8 cellular contexts compared by ENCODE assay signal in the genomic region with DNA sequence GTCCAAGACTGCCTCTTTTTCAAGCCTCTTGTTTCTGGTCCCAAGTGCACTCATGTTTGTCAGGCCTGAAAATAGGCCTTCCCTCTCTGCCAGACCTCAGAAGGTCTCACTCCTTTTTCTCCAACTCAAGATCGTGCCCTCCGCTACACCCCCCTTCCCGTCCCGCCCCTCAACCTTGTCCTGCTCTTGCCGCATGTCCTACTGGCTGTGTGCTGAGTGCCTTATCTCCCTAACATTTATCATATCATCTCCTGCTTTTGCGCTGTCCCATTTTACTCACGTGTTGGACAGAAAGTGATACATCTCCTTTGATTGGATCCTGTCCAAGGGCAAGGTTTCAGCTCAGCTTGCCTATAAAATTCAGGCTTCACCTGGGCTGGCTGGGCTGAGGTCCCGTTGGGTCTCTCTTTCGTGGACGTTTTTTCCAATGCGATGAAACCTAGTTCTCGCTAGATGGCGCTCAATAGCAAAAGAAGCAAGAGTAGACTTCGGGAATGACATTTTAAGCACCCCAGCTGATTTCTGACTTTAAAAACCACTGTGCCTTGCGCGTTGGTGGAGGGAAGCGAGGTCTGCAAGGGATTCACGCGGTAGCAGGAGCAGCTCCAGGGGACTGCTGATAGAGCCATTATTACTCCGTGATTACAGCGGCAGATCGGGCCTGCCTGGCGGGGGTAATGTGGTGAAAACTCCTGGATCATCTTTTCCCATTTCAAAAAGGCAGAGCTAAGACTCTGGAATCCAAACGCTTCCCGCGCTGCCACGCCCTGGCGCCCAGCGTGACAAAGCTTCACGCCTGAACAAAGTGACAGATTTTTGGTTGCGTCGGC.
DNase-seq lines count a peak whose midpoint lies in the region; ATAC-seq and TF ChIP-seq lines count a peak whose summit lies in the region.

No MANE protein-coding gene starts in this region.

- H3K27ac Mint-ChIP-seq in neural crest cell (ENCODE audit: unreplicated experiment), result peak overlapping the region; percentile 7

- H3K4me3 Mint-ChIP-seq in neural crest cell, result peak overlapping the region; percentile 83

- peaks cover 4% of the 10 kb centered on the region for H3K27me3 Mint-ChIP-seq in neural crest cell (ENCODE audit: low read depth)

- peaks cover 27% of the 10 kb centered on the region for H3K4me1 Mint-ChIP-seq in neural crest cell

- peak; percentile 87 for TF ChIP-seq CTCF in neural crest cell (conservative IDR thresholded peaks at IDR 0.05)

- H3K9me3 Mint-ChIP-seq in neural crest cell, result no peaks in the 10 kb centered on the region

- DNase-seq in DMS 273 treated with DMSO at 0.1 percent for 48 hours (lab: John Stamatoyannopoulos, UW) (peak; percentile 44), NCI-H510A treated with DMSO at 0.1 percent for 48 hours (lab: John Stamatoyannopoulos, UW) (peak; percentile 63), activated T-cell treated with anti-CD3 and anti-CD28 coated beads for 48 hours (ENCODE audit: low read depth) (peak; percentile 8), foreskin melanocyte (peak; percentile 73), neural crest cell (ENCODE audit: low read depth, low spot score) (peak; percentile 45)
- no peak for DNase-seq in activated CD4-positive, CD25-positive, alpha-beta regulatory T cell (lab: John Stamatoyannopoulos, UW)

- ATAC-seq in GM19395 (IDR thresholded peaks at IDR 0.05; ENCODE audit: unreplicated experiment), result peak; percentile 87
- ATAC-seq in HG03439 (IDR thresholded peaks at IDR 0.05; ENCODE audit: unreplicated experiment), result peak; percentile 74

- no peaks in the 10 kb centered on the region for H3K36me3 Mint-ChIP-seq in neural crest cell (ENCODE audit: low read depth)

Comparison
In these comparisons a context has a peak if more than half of its experiments do, and no peak if none do; other contexts are left out.
1. DNase-seq: peak in DMS 273 treated with DMSO at 0.1 percent for 48 hours (single experiment), NCI-H510A treated with DMSO at 0.1 percent for 48 hours (single experiment), activated T-cell treated with anti-CD3 and anti-CD28 coated beads for 48 hours (single experiment), foreskin melanocyte (single experiment) and neural crest cell (single experiment); none in activated CD4-positive, CD25-positive, alpha-beta regulatory T cell (0 of 4).